ENCODE assay signal across 12 cellular contexts in the genomic region with DNA sequence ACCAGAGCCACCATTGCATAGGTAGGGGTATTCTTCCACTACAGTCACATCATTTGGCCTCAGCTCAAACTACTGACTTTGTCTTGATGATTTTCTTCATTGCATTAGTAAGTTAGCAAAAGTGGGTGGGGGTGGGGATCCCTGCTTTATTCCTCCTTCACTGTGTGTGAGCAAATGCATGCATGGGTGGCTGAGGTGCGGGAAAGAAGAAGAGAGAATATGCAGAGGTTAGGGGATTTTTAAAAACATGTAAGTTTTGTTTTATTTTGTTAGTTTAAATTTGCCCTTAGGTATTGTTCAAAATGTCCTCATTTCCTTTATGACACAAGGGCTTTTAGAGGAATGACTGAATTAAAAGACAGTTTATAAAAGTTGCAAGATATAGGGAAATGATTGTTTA.
DNase-seq lines count a peak whose midpoint lies in the region; ATAC-seq and TF ChIP-seq lines count a peak whose summit lies in the region.
"Had no signal": no experiment of that assay in that cellular context is flagged by ENCODE, and none has a peak within 500 bp of the region (broad histone marks: within the 10 kb centered on the region; RNA-seq: fewer than 3 reads in every experiment).

No MANE protein-coding gene starts in this region.

- TF ChIP-seq CTCF in endodermal cell (conservative IDR thresholded peaks at IDR 0.05), result no peak

- H3K4me1 ChIP-seq in endodermal cell (ENCODE audit: control insufficient read depth, insufficient read depth, low read length), result peaks cover 14% of the 10 kb centered on the region

- DNase-seq in endodermal cell (peak; percentile 55), C1 segment of cervical spinal cord (lab: John Stamatoyannopoulos, UW) (no peak), anterior cingulate cortex (lab: John Stamatoyannopoulos, UW) (no peak), NCI-H82 treated with DMSO at 0.1 percent for 48 hours (lab: John Stamatoyannopoulos, UW; ENCODE audit: unreplicated experiment) (no peak)
- no peak for DNase-seq in activated naive CD8-positive, alpha-beta T cell treated with anti-CD3 and anti-CD28 coated beads, Interleukin-2, amount 50 U/mL, for 24 hours
- DNase-seq: activated T-cell treated with anti-CD3 and anti-CD28 coated beads, Interleukin-2, amount 50 U/mL, for 1 hour; NCI-H1694; PC-9 had no signal

- H3K9ac ChIP-seq in endodermal cell (ENCODE audit: extremely low read depth, low read length, poor library complexity, severe bottlenecking), result no peak overlapping the region

- H3K36me3 Mint-ChIP-seq in endodermal cell (ENCODE audit: low read depth), result no peaks in the 10 kb centered on the region
- H3K36me3 Mint-ChIP-seq in activated naive CD8-positive, alpha-beta T cell treated with anti-CD3 and anti-CD28 coated beads, Interleukin-2, amount 50 U/mL, for 24 hours (ENCODE audit: low read depth), result no peaks in the 10 kb centered on the region
- H3K36me3 Mint-ChIP-seq: brain had no signal

- H3K27me3 ChIP-seq in endodermal cell (ENCODE audit: control insufficient read depth, insufficient read depth, low read length, poor library complexity, severe bottlenecking), result no peaks in the 10 kb centered on the region

- WGBS in endodermal cell (ENCODE audit: insufficient coverage in 1 of 2, insufficient read length in 1 of 2), 2 experiments, result 76% methylated on average over 1 of the region's 1 CpG; no CpG with 5 or more reads in 1 of the 2 experiments

- H3K27ac Mint-ChIP-seq in endodermal cell, result no peak overlapping the region
- H3K27ac Mint-ChIP-seq in activated naive CD8-positive, alpha-beta T cell treated with anti-CD3 and anti-CD28 coated beads, Interleukin-2, amount 50 U/mL, for 24 hours, result no peak overlapping the region

- no peak overlapping the region for H3K4me3 ChIP-seq in endodermal cell (ENCODE audit: low read length)
- H3K4me3 ChIP-seq: PC-9 had no signal

- no peaks in the 10 kb centered on the region for H3K27me3 Mint-ChIP-seq in endodermal cell (ENCODE audit: insufficient read depth)
- H3K27me3 Mint-ChIP-seq in activated naive CD8-positive, alpha-beta T cell treated with anti-CD3 and anti-CD28 coated beads, Interleukin-2, amount 50 U/mL, for 24 hours, result no peaks in the 10 kb centered on the region

- H3K9me3 Mint-ChIP-seq in endodermal cell, result no peaks in the 10 kb centered on the region
- no peaks in the 10 kb centered on the region for H3K9me3 Mint-ChIP-seq in activated naive CD8-positive, alpha-beta T cell treated with anti-CD3 and anti-CD28 coated beads, Interleukin-2, amount 50 U/mL, for 24 hours
- H3K9me3 Mint-ChIP-seq: brain had no signal

- H3K27ac ChIP-seq in endodermal cell (ENCODE audit: low read depth, low read length), result no peak overlapping the region
- H3K27ac ChIP-seq: PC-9 had no signal

- peaks cover 39% of the 10 kb centered on the region for H3K4me1 Mint-ChIP-seq in endodermal cell
- H3K4me1 Mint-ChIP-seq in activated naive CD8-positive, alpha-beta T cell treated with anti-CD3 and anti-CD28 coated beads, Interleukin-2, amount 50 U/mL, for 24 hours, result no peaks in the 10 kb centered on the region

- H3K4me3 Mint-ChIP-seq in endodermal cell, result no peak overlapping the region
- H3K4me3 Mint-ChIP-seq in activated naive CD8-positive, alpha-beta T cell treated with anti-CD3 and anti-CD28 coated beads, Interleukin-2, amount 50 U/mL, for 24 hours, result no peak overlapping the region
- H3K4me3 Mint-ChIP-seq: brain had no signal

- H3K36me3 ChIP-seq in endodermal cell (ENCODE audit: control insufficient read depth, insufficient read depth, low read length), result no peaks in the 10 kb centered on the region

- H3K9me3 ChIP-seq in endodermal cell (ENCODE audit: control insufficient read depth, low read length), result no peaks in the 10 kb centered on the region

- peak; percentile 19 for ATAC-seq in GM18870 (IDR thresholded peaks at IDR 0.05; ENCODE audit: unreplicated experiment)
- ATAC-seq in GM21717 (IDR thresholded peaks at IDR 0.05; ENCODE audit: unreplicated experiment), result peak; percentile 38
- ATAC-seq in HG03097 (IDR thresholded peaks at IDR 0.05; ENCODE audit: low FRiP score, unreplicated experiment), result peak; percentile 4
- ATAC-seq in activated naive CD8-positive, alpha-beta T cell treated with anti-CD3 and anti-CD28 coated beads, Interleukin-2, amount 50 U/mL, for 24 hours, result no peak
